ENCODE assay signal across 8 cellular contexts in the genomic region with DNA sequence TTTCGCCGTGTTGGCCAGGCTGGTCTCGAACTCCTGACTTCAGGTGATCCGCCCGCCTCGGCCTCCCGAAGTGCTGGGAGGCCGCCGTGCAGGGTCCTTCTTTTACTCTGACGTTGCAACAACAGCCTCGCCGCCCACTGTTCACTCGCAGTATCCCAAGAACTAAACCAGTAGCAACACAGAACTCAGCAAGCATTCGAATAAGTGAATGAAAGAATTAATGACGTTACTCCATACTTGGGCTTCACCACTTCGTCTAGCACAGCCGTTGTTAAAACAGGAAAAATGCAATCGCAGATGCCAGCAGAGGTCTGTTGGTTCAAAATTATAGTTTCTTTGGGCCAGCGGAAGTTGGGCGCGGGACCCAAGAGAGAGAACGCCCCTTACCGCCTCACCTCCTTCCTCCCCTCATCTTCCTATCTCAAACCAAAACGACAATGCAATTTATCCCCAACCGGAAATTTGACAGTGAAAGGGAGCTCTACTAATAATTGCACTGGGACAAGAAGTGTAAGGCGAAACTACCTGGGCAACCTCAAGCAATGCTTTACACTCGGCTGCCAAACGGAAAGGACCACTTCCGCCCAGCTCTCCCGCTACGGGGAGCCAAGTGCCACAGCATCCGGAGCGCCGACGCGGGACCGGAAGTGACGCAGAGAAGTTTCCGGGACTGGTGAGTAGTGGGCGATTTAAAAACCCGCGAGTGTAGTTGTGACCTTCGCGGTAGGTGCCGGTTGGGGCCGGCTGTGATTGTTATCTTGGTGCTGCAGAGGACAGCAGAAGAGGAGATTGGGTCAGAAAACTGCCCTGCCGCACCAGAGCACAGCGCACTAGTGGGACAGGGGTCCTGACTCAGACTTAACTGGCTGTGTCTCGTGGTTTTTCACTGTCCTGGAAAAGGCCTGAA. TPM values are rescaled to one million over a fixed set of nuclear protein-coding genes. Genes with fewer than 3 reads are reported as not detected.
A peak's percentile ranks its signal among the peaks of the same experiment; 100 is the strongest.
DNase-seq lines count a peak whose midpoint lies in the region; ATAC-seq and TF ChIP-seq lines count a peak whose summit lies in the region.

A gene with protein sequence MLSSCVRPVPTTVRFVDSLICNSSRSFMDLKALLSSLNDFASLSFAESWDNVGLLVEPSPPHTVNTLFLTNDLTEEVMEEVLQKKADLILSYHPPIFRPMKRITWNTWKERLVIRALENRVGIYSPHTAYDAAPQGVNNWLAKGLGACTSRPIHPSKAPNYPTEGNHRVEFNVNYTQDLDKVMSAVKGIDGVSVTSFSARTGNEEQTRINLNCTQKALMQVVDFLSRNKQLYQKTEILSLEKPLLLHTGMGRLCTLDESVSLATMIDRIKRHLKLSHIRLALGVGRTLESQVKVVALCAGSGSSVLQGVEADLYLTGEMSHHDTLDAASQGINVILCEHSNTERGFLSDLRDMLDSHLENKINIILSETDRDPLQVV (plus strand): TSS at position 653 of the 907 bp plus-strand sequence. CDS start 2,573 bp downstream, outside the sequence.
A gene (minus strand): TSS at position 359 of the 907 bp plus-strand sequence. CDS start 1,462 bp downstream, outside the sequence.

- H3K4me2 ChIP-seq in BLaER1 treated with 17β-estradiol and CSF1 and Interleukin-3, amounts not matched to agents 10 nM and 100 nM, result peak within 1 kb of the TSS; percentile 79 to 99 (median 88)

- H3K9me3 ChIP-seq in BLaER1 treated with 17β-estradiol and CSF1 and Interleukin-3, amounts not matched to agents 10 nM and 100 nM (replicated peaks in 1 of 11), result no peaks in the 10 kb centered on the region
- no peaks in the 10 kb centered on the region for H3K9me3 ChIP-seq in left lung

- peak within 1 kb of the TSS; percentile 94 for H3K4me3 Mint-ChIP-seq in dendritic cell treated with granulocyte-macrophage colony-stimulating factor and Interleukin-4, amounts not matched to agents 40 ng/mL and 50 ng/mL, for 4 days

- peaks cover 15 to 28% (median 18%) of the 10 kb centered on the region in 11 experiments for H3K36me3 ChIP-seq in BLaER1 treated with 17β-estradiol and CSF1 and Interleukin-3, amounts not matched to agents 10 nM and 100 nM
- peaks cover 0 to 17% of the 10 kb centered on the region in 2 donors for H3K36me3 ChIP-seq in left lung

- peak within 1 kb of the TSS; percentile 79 to 87 (median 85) for H3K9ac ChIP-seq in BLaER1 treated with 17β-estradiol and CSF1 and Interleukin-3, amounts not matched to agents 10 nM and 100 nM

- no peaks in the 10 kb centered on the region for H3K9me3 Mint-ChIP-seq in dendritic cell treated with granulocyte-macrophage colony-stimulating factor and Interleukin-4, amounts not matched to agents 40 ng/mL and 50 ng/mL, for 4 days

- ATAC-seq in GM19372 (IDR thresholded peaks at IDR 0.05; ENCODE audit: low read depth, unreplicated experiment) (peak; percentile 89), HG03558 (IDR thresholded peaks at IDR 0.05; ENCODE audit: extremely low read depth, unreplicated experiment) (peak; percentile 77), left lung (peak; percentile 93)

- peaks cover 34 to 44% (median 39%) of the 10 kb centered on the region in 10 experiments for H3K4me1 ChIP-seq in BLaER1 treated with 17β-estradiol and CSF1 and Interleukin-3, amounts not matched to agents 10 nM and 100 nM
- peaks cover 8 to 30% of the 10 kb centered on the region in 2 donors for H3K4me1 ChIP-seq in left lung

- H3K27me3 ChIP-seq in BLaER1 treated with 17β-estradiol and CSF1 and Interleukin-3, amounts not matched to agents 10 nM and 100 nM, result no peaks in the 10 kb centered on the region
- no peaks in the 10 kb centered on the region for H3K27me3 ChIP-seq in left lung

- intact Hi-C loops in dendritic cell treated with granulocyte-macrophage colony-stimulating factor and Interleukin-4, amounts not matched to agents 40 ng/mL and 50 ng/mL, for 4 days (cut with micrococcal nuclease), result loop anchor here (1.0 to 2.0 kb wide), 3 partner anchors 25 to 176 kb away; a partner anchor contains a TSS
- intact Hi-C loops in left lung (cut with DNase I), result no loop called here

- peak within 1 kb of the TSS; percentile 67 to 77 (median 74) for H3K4me3 ChIP-seq in BLaER1 treated with 17β-estradiol and CSF1 and Interleukin-3, amounts not matched to agents 10 nM and 100 nM
- H3K4me3 ChIP-seq in left lung, result peak within 1 kb of the TSS; percentile 62 to 67

- no peak for TF ChIP-seq CTCF in left lung (IDR thresholded peaks at IDR 0.05)

- H3K27me3 Mint-ChIP-seq in dendritic cell treated with granulocyte-macrophage colony-stimulating factor and Interleukin-4, amounts not matched to agents 40 ng/mL and 50 ng/mL, for 4 days, result no peaks in the 10 kb centered on the region

- peak within 1 kb of the TSS; percentile 98 for H3K27ac Mint-ChIP-seq in dendritic cell treated with granulocyte-macrophage colony-stimulating factor and Interleukin-4, amounts not matched to agents 40 ng/mL and 50 ng/mL, for 4 days

- DNase-seq in NCI-H748 treated with DMSO at 0.1 percent for 48 hours (lab: John Stamatoyannopoulos, UW) (peak; percentile 96), left lung (peak; percentile 97)
- peak; percentile 94 to 97 for DNase-seq in activated CD4-positive, alpha-beta T cell treated with anti-CD3 and anti-CD28 coated beads, Interleukin-2, amount 50 U/mL, for 24 hours (ENCODE audit: low read depth in 1 of 2, low spot score in 1 of 2)
- peak; percentile 96 to 97 for DNase-seq in stimulated activated CD4-positive, alpha-beta T cell treated with anti-CD3 and anti-CD28 coated beads, Interleukin-2, amount 100 ng/mL, for 48 hours

- peak within 1 kb of the TSS; percentile 71 to 92 (median 87) for H3K27ac ChIP-seq in BLaER1 treated with 17β-estradiol and CSF1 and Interleukin-3, amounts not matched to agents 10 nM and 100 nM
- H3K27ac ChIP-seq in left lung, result peak within 1 kb of the TSS; percentile 95 to 96

- H4K20me1 ChIP-seq in BLaER1 treated with 17β-estradiol and CSF1 and Interleukin-3, amounts not matched to agents 10 nM and 100 nM, result no peaks in the 10 kb centered on the region

- H3K36me3 Mint-ChIP-seq in dendritic cell treated with granulocyte-macrophage colony-stimulating factor and Interleukin-4, amounts not matched to agents 40 ng/mL and 50 ng/mL, for 4 days (ENCODE audit: low read depth), result peaks cover 70% of the 10 kb centered on the region

- peaks cover 45% of the 10 kb centered on the region for H3K4me1 Mint-ChIP-seq in dendritic cell treated with granulocyte-macrophage colony-stimulating factor and Interleukin-4, amounts not matched to agents 40 ng/mL and 50 ng/mL, for 4 days (ENCODE audit: low read depth)

RNA-seq across cellular contexts. Expression of the first gene that starts in this region (rescaled TPM):
- total RNA-seq in left lung, result 10 to 100 TPM; 18.4 to 26.2 TPM

RNA-seq across cellular contexts. Expression of the second gene that starts in this region (rescaled TPM):
- total RNA-seq in left lung, result 10 to 100 TPM; 26.0 to 31.0 TPM

Comparison
In these comparisons a context has a peak if more than half of its experiments do, and no peak if none do; other contexts are left out.
1. Peak in every context shown above with its lines: DNase-seq, ATAC-seq, H3K4me3 ChIP-seq and H3K27ac ChIP-seq.